In genomic region chr17:43170140-43170765, GRCh38 we compare ENCODE assay signal across 8 cellular contexts. TPM values are rescaled to one million over a fixed set of nuclear protein-coding genes. Genes with fewer than 3 reads are reported as not detected.
DNase-seq lines count a peak whose midpoint lies in the region; ATAC-seq and TF ChIP-seq lines count a peak whose summit lies in the region.

No MANE protein-coding gene starts in this region.

- H3K4me1 ChIP-seq in GM23248 (ENCODE audit: insufficient read depth) (peaks cover 17% of the 10 kb centered on the region), Karpas-422 (ENCODE audit: low read length) (peaks cover 20% of the 10 kb centered on the region), Peyer's patch (peaks cover 0 to 48% (median 3%) of the 10 kb centered on the region in 4 donors), fibroblast of lung (ENCODE audit: control insufficient read depth, extremely low read depth, insufficient read depth, low read length) (peaks cover 4% of the 10 kb centered on the region)

- H3K4me3 ChIP-seq in GM23248 (peak overlapping the region; percentile 93), Karpas-422 (ENCODE audit: low read length) (peak overlapping the region; percentile 96), Peyer's patch (peak overlapping the region; percentile 48 to 84 (median 60)), fibroblast of lung (replicated peaks in 1 of 4; ENCODE audit: control extremely low read depth in 1 of 4, insufficient read depth in 1 of 4, low read depth in 3 of 4, low read length in 4 of 4) (peak overlapping the region; percentile 56 to 94 (median 81))

- H3K9me3 ChIP-seq in GM23248 (ENCODE audit: low read depth) (no peaks in the 10 kb centered on the region), Karpas-422 (ENCODE audit: low read length) (no peaks in the 10 kb centered on the region), Peyer's patch (no peaks in the 10 kb centered on the region), fibroblast of lung (ENCODE audit: control insufficient read depth, insufficient read depth, low read depth, low read length) (no peaks in the 10 kb centered on the region)

- H3K4me1 Mint-ChIP-seq in naive B cell: peaks cover 11 to 22% (median 12%) of the 10 kb centered on the region in 3 donors
- peaks cover 26% of the 10 kb centered on the region for H3K4me1 Mint-ChIP-seq in stimulated activated effector memory CD8-positive, alpha-beta T cell treated with anti-CD3 and anti-CD28 coated beads, Interleukin-12 subunit alpha, Interleukin-12 subunit beta, amount 100 ng/mL, for 72 hours

- H3K27me3 ChIP-seq in GM23248 (replicated peaks; ENCODE audit: insufficient read depth) (no peaks in the 10 kb centered on the region), Karpas-422 (ENCODE audit: low read length) (no peaks in the 10 kb centered on the region), Peyer's patch (no peaks in the 10 kb centered on the region), fibroblast of lung (ENCODE audit: control insufficient read depth, insufficient read depth, low read length) (no peaks in the 10 kb centered on the region)

- H3K9me2 ChIP-seq in GM23248 (ENCODE audit: insufficient read depth) (no peaks in the 10 kb centered on the region), Karpas-422 (replicated peaks; ENCODE audit: insufficient read depth, low read length) (no peaks in the 10 kb centered on the region)

- H3K4me3 Mint-ChIP-seq in naive B cell: no peak overlapping the region
- no peak overlapping the region for H3K4me3 Mint-ChIP-seq in stimulated activated effector memory CD8-positive, alpha-beta T cell treated with anti-CD3 and anti-CD28 coated beads, Interleukin-12 subunit alpha, Interleukin-12 subunit beta, amount 100 ng/mL, for 72 hours

- H3K9ac ChIP-seq in GM23248 (peak overlapping the region; percentile 96), Karpas-422 (ENCODE audit: low read length) (peak overlapping the region; percentile 91), fibroblast of lung (ENCODE audit: insufficient read depth, low read length) (peak overlapping the region; percentile 74)

- no peaks in the 10 kb centered on the region for H3K36me3 ChIP-seq in GM23248 (ENCODE audit: low read depth)
- H3K36me3 ChIP-seq in Karpas-422 (ENCODE audit: insufficient read depth, low read length): no peaks in the 10 kb centered on the region
- H3K36me3 ChIP-seq in Peyer's patch: no peaks in the 10 kb centered on the region
- no peaks in the 10 kb centered on the region for H3K36me3 ChIP-seq in fibroblast of lung (ENCODE audit: control insufficient read depth, insufficient read depth, low read length)

- peak; percentile 99 for DNase-seq in DMS53 treated with DMSO at 0.1 percent for 48 hours (lab: John Stamatoyannopoulos, UW; ENCODE audit: unreplicated experiment)
- DNase-seq in GM23248: peak; percentile 99
- DNase-seq in Karpas-422: peak; percentile 98
- DNase-seq in Peyer's patch: peak; percentile 89 to 97 (median 91)
- peak; percentile 76 for DNase-seq in activated T-helper 1 cell treated with Interleukin-2 at 50 U/mL for 16 hours (ENCODE audit: low read depth)
- peak; percentile 95 to 97 for DNase-seq in fibroblast of lung (ENCODE audit: low read depth in 2 of 2)
- DNase-seq in naive B cell: peak; percentile 91
- DNase-seq in stimulated activated effector memory CD8-positive, alpha-beta T cell treated with anti-CD3 and anti-CD28 coated beads, Interleukin-12 subunit alpha, Interleukin-12 subunit beta, amount 100 ng/mL, for 72 hours (ENCODE audit: low spot score in 2 of 2): peak; percentile 72 to 90

- no peak overlapping the region for H3K27ac Mint-ChIP-seq in naive B cell
- H3K27ac Mint-ChIP-seq in stimulated activated effector memory CD8-positive, alpha-beta T cell treated with anti-CD3 and anti-CD28 coated beads, Interleukin-12 subunit alpha, Interleukin-12 subunit beta, amount 100 ng/mL, for 72 hours: no peak overlapping the region

- H3K27me3 Mint-ChIP-seq in naive B cell: no peaks in the 10 kb centered on the region

- TF ChIP-seq CTCF in Peyer's patch (IDR thresholded peaks at IDR 0.05) (no peak), fibroblast of lung (conservative IDR thresholded peaks at IDR 0.05 in 1 of 2, IDR thresholded peaks at IDR 0.05 in 1 of 2; ENCODE audit: low read depth in 1 of 2, low read length in 2 of 2) (no peak)

- peaks cover 37% of the 10 kb centered on the region for H3F3A ChIP-seq in GM23248 (ENCODE audit: insufficient read depth)

- no peaks in the 10 kb centered on the region for H3K36me3 Mint-ChIP-seq in naive B cell
- peaks cover 26% of the 10 kb centered on the region for H3K36me3 Mint-ChIP-seq in stimulated activated effector memory CD8-positive, alpha-beta T cell treated with anti-CD3 and anti-CD28 coated beads, Interleukin-12 subunit alpha, Interleukin-12 subunit beta, amount 100 ng/mL, for 72 hours

- H2AFZ ChIP-seq in GM23248: peak overlapping the region; percentile 91
- H2AFZ ChIP-seq in Karpas-422 (ENCODE audit: low read length): peak overlapping the region; percentile 85
- H2AFZ ChIP-seq in fibroblast of lung (ENCODE audit: low read length): peak overlapping the region; percentile 50

- peak; percentile 66 to 77 for TF ChIP-seq POLR2A in Peyer's patch (IDR thresholded peaks at IDR 0.05)

- 1% methylated on average over 27 of the region's 27 CpGs for WGBS in GM23248 (ENCODE audit: low coverage in 1 of 2, low lambda C conversion rate in 2 of 2, missing lambda C conversion rate in 2 of 2), 2 experiments

- H3K4me2 ChIP-seq in GM23248 (ENCODE audit: unreplicated experiment) (peak overlapping the region; percentile 99), Karpas-422 (ENCODE audit: low read depth, low read length, poor library complexity, severe bottlenecking) (peak overlapping the region; percentile 99), fibroblast of lung (ENCODE audit: extremely low read depth, insufficient read depth, low read length) (peak overlapping the region; percentile 80)

- no peaks in the 10 kb centered on the region for H4K20me1 ChIP-seq in GM23248 (ENCODE audit: insufficient read depth)
- H4K20me1 ChIP-seq in Karpas-422 (ENCODE audit: insufficient read depth, low read depth, low read length): no peaks in the 10 kb centered on the region
- no peaks in the 10 kb centered on the region for H4K20me1 ChIP-seq in fibroblast of lung (ENCODE audit: control insufficient read depth, extremely low read depth, insufficient read depth, low read length)

- peaks cover 46% of the 10 kb centered on the region for H3K79me2 ChIP-seq in GM23248 (ENCODE audit: insufficient read depth)
- peaks cover 69% of the 10 kb centered on the region for H3K79me2 ChIP-seq in Karpas-422 (ENCODE audit: low read length)
- H3K79me2 ChIP-seq in fibroblast of lung (ENCODE audit: control insufficient read depth, insufficient read depth, low read length): peaks cover 14% of the 10 kb centered on the region

- no peaks in the 10 kb centered on the region for H3K9me3 Mint-ChIP-seq in naive B cell
- no peaks in the 10 kb centered on the region for H3K9me3 Mint-ChIP-seq in stimulated activated effector memory CD8-positive, alpha-beta T cell treated with anti-CD3 and anti-CD28 coated beads, Interleukin-12 subunit alpha, Interleukin-12 subunit beta, amount 100 ng/mL, for 72 hours

- ATAC-seq in naive B cell (ENCODE audit: low read depth in 2 of 2): peak; percentile 69 to 72
- peak; percentile 90 for ATAC-seq in stimulated activated effector memory CD8-positive, alpha-beta T cell treated with anti-CD3 and anti-CD28 coated beads, Interleukin-12 subunit alpha, Interleukin-12 subunit beta, amount 100 ng/mL, for 72 hours

- in situ Hi-C loops in GM23248 (cut with MboI): no loop called here

- H3K27ac ChIP-seq in GM23248: peak overlapping the region; percentile 99
- H3K27ac ChIP-seq in Karpas-422 (ENCODE audit: low read length): peak overlapping the region; percentile 93
- peak overlapping the region; percentile 79 to 98 (median 98) for H3K27ac ChIP-seq in Peyer's patch
- H3K27ac ChIP-seq in fibroblast of lung (ENCODE audit: insufficient read depth, low read length): peak overlapping the region; percentile 99

RNA-seq across cellular contexts. Expression of gene NBR1, which starts 0.8 kb away (rescaled TPM):
- 109 and 121 TPM in 2 replicates for total RNA-seq in GM23248 (2014; rRNA removed; shearing (Covaris generic))
- polyA plus RNA-seq in GM23248 (2016; fragmentation: Nextera tagmentation; extraction: Ambion mirVana): 71.5 and 71.6 TPM in 2 replicates
- 49.4 and 49.5 TPM in 2 replicates for total RNA-seq in Karpas-422 (2014; rRNA removed; shearing (Covaris generic); ENCODE audit: low replicate concordance)
- total RNA-seq in Peyer's patch: 100 to 1,000 TPM; 102 to 139 (median 127) TPM
- total RNA-seq in fibroblast of lung: 93.2 and 134 TPM in 2 replicates
- polyA plus RNA-seq in fibroblast of lung: 82.9 and 91.8 TPM in 2 replicates
- 58.7 and 66.1 TPM in 2 replicates for polyA plus RNA-seq in fibroblast of lung (2012)
- polyA minus RNA-seq in fibroblast of lung (ENCODE audit: low replicate concordance): 74.1 and 113 TPM in 2 replicates
- polyA plus RNA-seq in naive B cell (ENCODE audit: low read depth in 6 of 6): 10 to 100 TPM; 42.9 to 55.5 (median 49.9) TPM

RNA-seq across cellular contexts. Expression of gene TMEM106A, which starts 41.4 kb away (rescaled TPM):
- total RNA-seq in GM23248 (2014; rRNA removed; shearing (Covaris generic)): 10.2 and 15.4 TPM in 2 replicates
- 5.1 and 5.9 TPM in 2 replicates for polyA plus RNA-seq in GM23248 (2016; fragmentation: Nextera tagmentation; extraction: Ambion mirVana)
- total RNA-seq in Karpas-422 (2014; rRNA removed; shearing (Covaris generic); ENCODE audit: low replicate concordance): 9.0 and 14.5 TPM in 2 replicates
- total RNA-seq in Peyer's patch: 10 to 100 TPM in 3 of 4 donors, 1 to 10 TPM in 1; 7.1 to 54.5 (median 15.3) TPM
- 0.77 and 1.5 TPM in 2 replicates for total RNA-seq in fibroblast of lung
- 6.7 and 9.3 TPM in 2 replicates for polyA plus RNA-seq in fibroblast of lung
- polyA plus RNA-seq in fibroblast of lung (2012): 4.5 and 6.4 TPM in 2 replicates
- 16.3 and 19.3 TPM in 2 replicates for polyA minus RNA-seq in fibroblast of lung (ENCODE audit: low replicate concordance)
- polyA plus RNA-seq in naive B cell (ENCODE audit: low read depth in 6 of 6): 10 to 100 TPM in 4 of 6 donors, 1 to 10 TPM in 2; 9.1 to 18.2 (median 12.0) TPM

RNA-seq across cellular contexts. Expression of gene BRCA1, which starts 45.1 kb away (rescaled TPM):
- 13.6 and 21.6 TPM in 2 replicates for total RNA-seq in GM23248 (2014; rRNA removed; shearing (Covaris generic))
- polyA plus RNA-seq in GM23248 (2016; fragmentation: Nextera tagmentation; extraction: Ambion mirVana) (11.7 and 12.7 TPM in 2 replicates), fibroblast of lung (7.5 and 18.3 TPM in 2 replicates), naive B cell (ENCODE audit: low read depth in 6 of 6) (1 to 10 TPM in 5 of 6 donors, under 1 TPM in 1; 0.14 to 4.7 (median 3.5) TPM)
- 46.0 and 49.7 TPM in 2 replicates for total RNA-seq in Karpas-422 (2014; rRNA removed; shearing (Covaris generic); ENCODE audit: low replicate concordance)
- total RNA-seq in Peyer's patch (10 to 100 TPM in 3 of 4 donors, 1 to 10 TPM in 1; 9.0 to 38.0 (median 14.2) TPM), fibroblast of lung (5.1 and 9.9 TPM in 2 replicates)
- 4.0 and 12.2 TPM in 2 replicates for polyA plus RNA-seq in fibroblast of lung (2012)
- 42.6 and 118 TPM in 2 replicates for polyA minus RNA-seq in fibroblast of lung (ENCODE audit: low replicate concordance)

RNA-seq across cellular contexts. Expression of gene CCDC200, which starts 58.2 kb away (rescaled TPM):
- not detected in 2 replicates for total RNA-seq in GM23248 (2014; rRNA removed; shearing (Covaris generic))
- polyA plus RNA-seq in GM23248 (2016; fragmentation: Nextera tagmentation; extraction: Ambion mirVana) (0.37 and 0.70 TPM in 2 replicates), fibroblast of lung (not detected in 2 replicates), naive B cell (ENCODE audit: low read depth in 6 of 6) (1 to 10 TPM in 2 of 6 donors, under 1 TPM in 2, not detected in 2; 0.45 to 8.1 (median 0.96) TPM)
- total RNA-seq in Karpas-422 (2014; rRNA removed; shearing (Covaris generic); ENCODE audit: low replicate concordance): not detected in 2 replicates
- total RNA-seq in Peyer's patch (1 to 10 TPM in 1 of 4 donors, not detected in 3; 1.5 TPM), fibroblast of lung (not detected in 2 replicates)
- 0.95 and 1.9 TPM in 2 replicates for polyA plus RNA-seq in fibroblast of lung (2012)
- polyA minus RNA-seq in fibroblast of lung (ENCODE audit: low replicate concordance): not detected in 2 replicates

Comparison
In these comparisons a context has a peak if more than half of its experiments do, and no peak if none do; other contexts are left out.
1. Peak in every context shown above with its lines: DNase-seq, ATAC-seq, H3K4me3 ChIP-seq and H3K27ac ChIP-seq.